In the genomic region with DNA sequence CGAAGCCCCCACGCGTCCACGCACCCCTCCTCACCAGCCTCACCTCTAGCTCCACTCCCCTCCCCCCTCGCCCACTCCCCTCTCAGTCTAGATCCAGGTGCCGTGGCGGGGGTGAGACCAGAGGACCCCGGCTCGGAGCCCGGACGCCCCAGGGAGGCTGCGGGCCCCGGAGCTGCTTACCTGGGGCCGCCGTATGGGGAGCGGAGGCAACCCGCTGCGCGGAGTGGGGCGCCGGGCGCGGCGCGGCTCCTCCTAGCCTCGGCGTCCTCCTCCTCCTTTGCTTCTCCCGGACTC, we compare ENCODE assay signal across 1 cellular context.
TF ChIP-seq lines count a peak whose summit lies in the region.

No MANE protein-coding gene starts in this region.

TF ChIP-seq in HCT116, 20 proteins besides CTCF, POLR2A, EP300 and RAD21 (continued from another document):
- no peak for TF ChIP-seq ZBTB33 (IDR thresholded peaks at IDR 0.05; ENCODE audit: extremely low read depth, insufficient replicate concordance, low read length)
- TF ChIP-seq, protein P1, sequence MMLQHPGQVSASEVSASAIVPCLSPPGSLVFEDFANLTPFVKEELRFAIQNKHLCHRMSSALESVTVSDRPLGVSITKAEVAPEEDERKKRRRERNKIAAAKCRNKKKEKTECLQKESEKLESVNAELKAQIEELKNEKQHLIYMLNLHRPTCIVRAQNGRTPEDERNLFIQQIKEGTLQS (IDR thresholded peaks at IDR 0.05): no peak
- no peak for TF ChIP-seq POLR2AphosphoS5 (IDR thresholded peaks at IDR 0.05; ENCODE audit: low read depth, low read length)
